In genomic region chr7:151495360-151495759, GRCh38 we compare ENCODE assay signal across 4 cellular contexts.
A peak's percentile ranks its signal among the peaks of the same experiment; 100 is the strongest.
TF ChIP-seq lines count a peak whose summit lies in the region.

No MANE protein-coding gene starts in this region.

TF ChIP-seq in A549, 52 proteins besides CTCF, POLR2A, EP300 and RAD21:
- TF ChIP-seq PBX3 (IDR thresholded peaks at IDR 0.05) = no peak
- no peak for TF ChIP-seq JUNB (IDR thresholded peaks at IDR 0.05)
- TF ChIP-seq RCOR1 (IDR thresholded peaks at IDR 0.05; ENCODE audit: low read depth, low read length) = no peak
- TF ChIP-seq ZSCAN20 (CRISPR knock-in tag; IDR thresholded peaks at IDR 0.05) = no peak
- TF ChIP-seq MAX (IDR thresholded peaks at IDR 0.05) = no peak
- no peak for TF ChIP-seq PHF8 (IDR thresholded peaks at IDR 0.05; ENCODE audit: borderline replicate concordance, low read depth)
- TF ChIP-seq MYC (IDR thresholded peaks at IDR 0.05; ENCODE audit: borderline replicate concordance, low read length) = no peak
- TF ChIP-seq KDM5A (IDR thresholded peaks at IDR 0.05) = no peak
- no peak for TF ChIP-seq ELK1 (IDR thresholded peaks at IDR 0.05; ENCODE audit: low read depth, low read length)
- TF ChIP-seq CBX8 (IDR thresholded peaks at IDR 0.05) = no peak
TF ChIP-seq in A549: peak in this region for 0.

TF ChIP-seq in K562, 482 proteins besides CTCF, POLR2A, EP300 and RAD21:
- TF ChIP-seq CBFA2T3 (IDR thresholded peaks at IDR 0.05) (0 out of 2 replicates have a peak, but pooled peaks have one; percentile 50), KDM1A (IDR thresholded peaks at IDR 0.05) (peak in 1 of 2 experiments; percentile 19; a peak in 1 of 4 replicates), CBFB (CRISPR knock-in tag; IDR thresholded peaks at IDR 0.05) (no peak), CBFA2T2 (conservative IDR thresholded peaks at IDR 0.05) (peak; percentile 31; the same call in 1 of the 2 replicates), NBN (IDR thresholded peaks at IDR 0.05; ENCODE audit: low read depth) (no peak), RBM15 (IDR thresholded peaks at IDR 0.05; ENCODE audit: insufficient read depth, low read length) (no peak)

TF ChIP-seq in HepG2, 621 proteins besides CTCF, POLR2A, EP300 and RAD21 (continues in another document):
- TF ChIP-seq ZBTB33 (CRISPR knock-in tag; IDR thresholded peaks at IDR 0.05) (no peak), TGIF2 (CRISPR knock-in tag; IDR thresholded peaks at IDR 0.05) (no peak), FOXP1 (IDR thresholded peaks at IDR 0.05) (no peak), FOXP1 (CRISPR knock-in tag; IDR thresholded peaks at IDR 0.05) (no peak), ZBTB38 (CRISPR knock-in tag; IDR thresholded peaks at IDR 0.05) (no peak), ZNF558 (CRISPR knock-in tag; IDR thresholded peaks at IDR 0.05; ENCODE audit: borderline replicate concordance) (no peak), MBD4 (IDR thresholded peaks at IDR 0.05; ENCODE audit: borderline replicate concordance, low read length) (no peak), ERF (CRISPR knock-in tag; IDR thresholded peaks at IDR 0.05) (no peak), ZNF546 (CRISPR knock-in tag; conservative IDR thresholded peaks at IDR 0.05) (no peak), CEBPZ (IDR thresholded peaks at IDR 0.05; ENCODE audit: low read length) (no peak), FOXP4 (CRISPR knock-in tag; IDR thresholded peaks at IDR 0.05) (no peak), SETDB1 (CRISPR knock-in tag; IDR thresholded peaks at IDR 0.05; ENCODE audit: borderline replicate concordance) (no peak), ZNF329 (CRISPR knock-in tag; IDR thresholded peaks at IDR 0.05; ENCODE audit: low read depth) (no peak), ZNF660 (CRISPR knock-in tag; IDR thresholded peaks at IDR 0.05; ENCODE audit: borderline replicate concordance, low read depth) (no peak), ZNF451 (CRISPR knock-in tag; IDR thresholded peaks at IDR 0.05) (no peak)

TF ChIP-seq in SK-N-SH, 30 proteins besides CTCF, POLR2A, EP300 and RAD21:
- TF ChIP-seq IRF3 (IDR thresholded peaks at IDR 0.05; ENCODE audit: low read depth, low read length) (no peak), SMC3 (IDR thresholded peaks at IDR 0.05; ENCODE audit: low read depth, low read length) (no peak)
